Comparison of ENCODE assay signal across 8 cellular contexts in the genomic region with DNA sequence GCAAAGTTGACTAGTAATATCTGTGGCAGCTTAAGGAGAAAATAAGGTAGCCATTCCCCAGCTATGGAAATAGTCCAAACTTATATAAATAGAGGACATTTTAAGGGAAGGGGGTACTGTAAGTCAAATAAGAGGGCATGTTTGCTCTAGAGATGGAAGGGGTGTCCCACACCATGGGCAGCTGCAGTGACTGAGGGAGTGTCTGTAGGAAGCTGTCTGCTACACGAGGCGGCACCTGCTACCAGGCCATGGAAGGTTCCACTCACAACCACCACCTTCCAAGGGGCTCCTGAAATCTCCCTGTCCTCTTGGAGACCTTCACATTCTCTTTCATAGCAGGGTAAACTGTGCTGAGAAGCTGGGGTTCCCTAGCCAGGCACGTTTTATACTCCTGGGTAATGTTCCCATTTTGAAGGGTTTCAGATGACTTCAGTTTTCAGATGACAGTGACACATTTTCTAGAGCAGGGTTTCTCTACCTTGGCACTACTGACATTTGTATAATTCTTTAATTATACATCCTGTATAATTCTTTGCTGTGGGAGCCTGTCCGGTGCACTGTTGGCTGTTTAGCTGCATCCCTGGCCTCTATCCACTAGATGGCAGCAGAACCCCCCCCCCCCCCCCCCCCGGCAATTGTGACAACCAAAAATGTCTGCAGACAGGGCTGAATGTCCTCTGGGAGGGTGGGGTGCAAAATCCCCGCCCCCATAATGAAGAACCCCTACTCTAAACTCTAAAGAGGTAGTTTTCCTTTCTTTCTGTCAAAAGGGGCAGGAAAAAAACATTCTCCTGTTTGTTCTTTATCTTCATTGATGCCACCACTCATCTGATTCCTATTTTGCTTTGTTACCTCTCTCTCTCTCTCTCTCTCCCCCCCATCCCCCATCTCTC. TPM values are rescaled to one million over a fixed set of nuclear protein-coding genes. Genes with fewer than 3 reads are reported as not detected.
DNase-seq lines count a peak whose midpoint lies in the region; ATAC-seq and TF ChIP-seq lines count a peak whose summit lies in the region.

No MANE protein-coding gene starts in this region.

- 0 out of 2 replicates have a peak, but pooled peaks cover 3% of the 10 kb centered on the region for H3K4me1 ChIP-seq in Caco-2
- H3K4me1 ChIP-seq in fibroblast of lung (ENCODE audit: control insufficient read depth, extremely low read depth, insufficient read depth, low read length) = peaks cover 3% of the 10 kb centered on the region
- H3K4me1 ChIP-seq in parathyroid adenoma = no peaks in the 10 kb centered on the region

- TF ChIP-seq CTCF in Caco-2 (IDR thresholded peaks at IDR 0.05; ENCODE audit: insufficient read depth in 1 of 2, low read depth in 1 of 2, low read length in 1 of 2, severe bottlenecking in 1 of 2, unreplicated experiment in 1 of 2) (peak; percentile 53 to 77), fibroblast of lung (conservative IDR thresholded peaks at IDR 0.05 in 1 of 2, IDR thresholded peaks at IDR 0.05 in 1 of 2; ENCODE audit: low read depth in 1 of 2, low read length in 2 of 2) (peak; percentile 46 to 53), parathyroid adenoma (IDR thresholded peaks at IDR 0.05) (peak; percentile 15)

- H4K20me1 ChIP-seq in fibroblast of lung (ENCODE audit: control insufficient read depth, extremely low read depth, insufficient read depth, low read length) = no peaks in the 10 kb centered on the region

- peaks cover 16% of the 10 kb centered on the region for H3K4me1 Mint-ChIP-seq in Caco-2 (ENCODE audit: low read depth, unreplicated experiment)

- H3K27ac ChIP-seq in fibroblast of lung (ENCODE audit: insufficient read depth, low read length) (no peak overlapping the region), parathyroid adenoma (no peak overlapping the region)

- BruUV-seq in Caco-2 (replicated peaks; lab: Mats Ljungman, UMichigan) = no TSS peak

- POLR2A ChIA-PET in Caco-2 (lab: Charles Lee) (interaction anchor here (0.5 to 1.5 kb wide), 3 partner anchors 89 to 199 kb away, joined by 4 to 7 read pairs (median 6); a partner anchor contains a TSS), HEK293T (lab: Yijun Ruan, JAX) (interaction anchor here (1.5 kb wide), 1 partner anchor 89 kb away, joined by 7 read pairs; a partner anchor contains a TSS)

- ATAC-seq in GM21526 (IDR thresholded peaks at IDR 0.05; ENCODE audit: low FRiP score, unreplicated experiment) = no peak

- intact Hi-C loops in Caco-2 (cut with micrococcal nuclease; ENCODE audit: unreplicated experiment) = loop anchor here (1.0 to 2.0 kb wide), 6 partner anchors 54 to 268 kb away; a partner anchor contains a TSS

- H3K36me3 ChIP-seq in Caco-2 (ENCODE audit: control insufficient read depth, insufficient read depth, low read length) = no peaks in the 10 kb centered on the region
- H3K36me3 ChIP-seq in fibroblast of lung (ENCODE audit: control insufficient read depth, insufficient read depth, low read length) = no peaks in the 10 kb centered on the region
- H3K36me3 ChIP-seq in parathyroid adenoma (ENCODE audit: control insufficient read depth, insufficient read depth, low read length) = peaks cover 3% of the 10 kb centered on the region

- no peak overlapping the region for H3K4me2 ChIP-seq in fibroblast of lung (ENCODE audit: extremely low read depth, insufficient read depth, low read length)
- no peak overlapping the region for H3K4me2 ChIP-seq in parathyroid adenoma (ENCODE audit: low read length)

- no peaks in the 10 kb centered on the region for H3K36me3 Mint-ChIP-seq in Caco-2 (ENCODE audit: insufficient read depth, unreplicated experiment)

- no peak overlapping the region for H3K27ac Mint-ChIP-seq in Caco-2 (ENCODE audit: unreplicated experiment)

- H2AFZ ChIP-seq in fibroblast of lung (ENCODE audit: low read length) (peak overlapping the region; percentile 7), parathyroid adenoma (peak overlapping the region; percentile 41)

- no peak overlapping the region for H3K9ac ChIP-seq in fibroblast of lung (ENCODE audit: insufficient read depth, low read length)
- H3K9ac ChIP-seq in parathyroid adenoma = no peak overlapping the region

- no peak overlapping the region for H3K4me3 Mint-ChIP-seq in Caco-2 (ENCODE audit: unreplicated experiment)

- H3K79me2 ChIP-seq in fibroblast of lung (ENCODE audit: control insufficient read depth, insufficient read depth, low read length) = no peaks in the 10 kb centered on the region
- no peaks in the 10 kb centered on the region for H3K79me2 ChIP-seq in parathyroid adenoma

- no peak overlapping the region for H3K4me3 ChIP-seq in Caco-2 (ENCODE audit: low read depth, low read length)
- H3K4me3 ChIP-seq in fibroblast of lung (replicated peaks in 1 of 4; ENCODE audit: control extremely low read depth in 1 of 4, insufficient read depth in 1 of 4, low read depth in 3 of 4, low read length in 4 of 4) = no peak overlapping the region
- no peak overlapping the region for H3K4me3 ChIP-seq in parathyroid adenoma (ENCODE audit: low read depth, low read length)

- H3K9me3 ChIP-seq in Caco-2 (no peaks in the 10 kb centered on the region), fibroblast of lung (ENCODE audit: control insufficient read depth, insufficient read depth, low read depth, low read length) (no peaks in the 10 kb centered on the region), parathyroid adenoma (ENCODE audit: control insufficient read depth, low read length) (no peaks in the 10 kb centered on the region)

- H3K9me3 Mint-ChIP-seq in Caco-2 (ENCODE audit: unreplicated experiment) = peaks cover 8% of the 10 kb centered on the region

- H3K27me3 ChIP-seq in Caco-2 (replicated peaks; ENCODE audit: control insufficient read depth, insufficient read depth, low read length) = no peaks in the 10 kb centered on the region
- H3K27me3 ChIP-seq in fibroblast of lung (ENCODE audit: control insufficient read depth, insufficient read depth, low read length) = no peaks in the 10 kb centered on the region
- H3K27me3 ChIP-seq in parathyroid adenoma (ENCODE audit: control insufficient read depth, insufficient read depth, low read length) = no peaks in the 10 kb centered on the region

- no peaks in the 10 kb centered on the region for H3K27me3 Mint-ChIP-seq in Caco-2 (ENCODE audit: insufficient read depth, unreplicated experiment)

- peak in 1 of 2 experiments; percentile 19 for DNase-seq in Caco-2
- DNase-seq in HEK293T (ENCODE audit: extremely low spot score) = peak; percentile 56
- peak; percentile 48 for DNase-seq in UCSD-AML1 (lab: John Stamatoyannopoulos, UW; ENCODE audit: unreplicated experiment)
- DNase-seq in fibroblast of lung (ENCODE audit: low read depth in 2 of 2) = peak in 1 of 2 donors; percentile 9
- DNase-seq in NCI-H1048 (lab: John Stamatoyannopoulos, UW) = no peak
- DNase-seq in NCI-H226 = no peak

- CTCF ChIA-PET in Caco-2 (lab: Charles Lee) (interaction anchor here (0.5 to 1.6 kb wide), 8 partner anchors 9 to 131 kb away, joined by 3 to 17 read pairs (median 4); a partner anchor contains a TSS), HEK293T (lab: Yijun Ruan, JAX) (interaction anchor here (0.7 to 1.3 kb wide), 6 partner anchors 10 to 201 kb away, joined by 3 to 4 read pairs (median 3); no protein-coding TSS in a partner anchor)

TF ChIP-seq in HEK293T, 16 proteins besides CTCF, POLR2A, EP300 and RAD21:
- TF ChIP-seq HDGF (IDR thresholded peaks at IDR 0.05; ENCODE audit: borderline replicate concordance) = no peak
- no peak for TF ChIP-seq FOXK2 (IDR thresholded peaks at IDR 0.05)
- no peak for TF ChIP-seq NFRKB (IDR thresholded peaks at IDR 0.05)
- TF ChIP-seq LEF1 (IDR thresholded peaks at IDR 0.05; ENCODE audit: borderline replicate concordance) = no peak
- TF ChIP-seq ARNT (IDR thresholded peaks at IDR 0.05) = no peak
- TF ChIP-seq SP1 (IDR thresholded peaks at IDR 0.05) = no peak
- TF ChIP-seq TARDBP (IDR thresholded peaks at IDR 0.05) = no peak
- TF ChIP-seq, protein P1, sequence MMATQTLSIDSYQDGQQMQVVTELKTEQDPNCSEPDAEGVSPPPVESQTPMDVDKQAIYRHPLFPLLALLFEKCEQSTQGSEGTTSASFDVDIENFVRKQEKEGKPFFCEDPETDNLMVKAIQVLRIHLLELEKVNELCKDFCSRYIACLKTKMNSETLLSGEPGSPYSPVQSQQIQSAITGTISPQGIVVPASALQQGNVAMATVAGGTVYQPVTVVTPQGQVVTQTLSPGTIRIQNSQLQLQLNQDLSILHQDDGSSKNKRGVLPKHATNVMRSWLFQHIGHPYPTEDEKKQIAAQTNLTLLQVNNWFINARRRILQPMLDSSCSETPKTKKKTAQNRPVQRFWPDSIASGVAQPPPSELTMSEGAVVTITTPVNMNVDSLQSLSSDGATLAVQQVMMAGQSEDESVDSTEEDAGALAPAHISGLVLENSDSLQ (IDR thresholded peaks at IDR 0.05) = no peak
- TF ChIP-seq ELF4 (IDR thresholded peaks at IDR 0.05) = no peak
- no peak for TF ChIP-seq BHLHE40 (IDR thresholded peaks at IDR 0.05; ENCODE audit: borderline replicate concordance)
- TF ChIP-seq FOXM1 (IDR thresholded peaks at IDR 0.05; ENCODE audit: borderline replicate concordance) = no peak
- no peak for TF ChIP-seq SUZ12 (IDR thresholded peaks at IDR 0.05)
- no peak for TF ChIP-seq L3MBTL2 (conservative IDR thresholded peaks at IDR 0.05)
- TF ChIP-seq CTBP1 (IDR thresholded peaks at IDR 0.05; ENCODE audit: borderline replicate concordance) = no peak
- no peak for TF ChIP-seq ZNF384 (IDR thresholded peaks at IDR 0.05)
- no peak for TF ChIP-seq FOXA1 (IDR thresholded peaks at IDR 0.05)

RNA-seq across cellular contexts. Expression of a gene that starts 11.6 kb away (rescaled TPM):
- total RNA-seq in Caco-2 (2022) (0.93 and 1.2 TPM in 2 replicates), fibroblast of lung (0.26 TPM in 1 of 2 replicates, not detected in the other)
- polyA plus RNA-seq in fibroblast of lung = 0.05 TPM in 1 of 2 replicates, not detected in the other
- 0.10 TPM in 1 of 2 replicates, not detected in the other for polyA plus RNA-seq in fibroblast of lung (2012)
- polyA minus RNA-seq in fibroblast of lung (ENCODE audit: low replicate concordance) = not detected in 2 replicates

Comparison
In these comparisons a context has a peak if more than half of its experiments do, and no peak if none do; other contexts are left out.
1. DNase-seq: peak in HEK293T (single experiment) and UCSD-AML1 (single experiment); none in NCI-H1048 (single experiment) and NCI-H226 (single experiment).
2. CTCF ChIP-seq: peak in every context shown above with its lines; median percentile 65 in Caco-2; 50 in fibroblast of lung; 15 in parathyroid adenoma.